1 cellular context compared by ENCODE assay signal in genomic region chr17:55693244-55694216, GRCh38.
TF ChIP-seq lines count a peak whose summit lies in the region.

No MANE protein-coding gene starts in this region.

TF ChIP-seq in SK-N-SH treated with all-trans-retinoic acid at 6 μM for 48 hours, 23 proteins besides CTCF, POLR2A, EP300 and RAD21 (continued from another document):
- TF ChIP-seq BACH2 (CRISPR knock-in tag; IDR thresholded peaks at IDR 0.05; ENCODE audit: borderline replicate concordance): peak; percentile 75; the same call in 1 of the 2 replicates
- TF ChIP-seq TOX (CRISPR knock-in tag; IDR thresholded peaks at IDR 0.05; ENCODE audit: borderline replicate concordance): no peak
- peak; percentile 21; the same call in 1 of the 2 replicates for TF ChIP-seq ZNF8 (CRISPR knock-in tag; IDR thresholded peaks at IDR 0.05)
TF ChIP-seq in SK-N-SH treated with all-trans-retinoic acid at 6 μM for 48 hours: peak in this region for 8.
